Comparison of ENCODE assay signal across 1 cellular context in the genomic region with DNA sequence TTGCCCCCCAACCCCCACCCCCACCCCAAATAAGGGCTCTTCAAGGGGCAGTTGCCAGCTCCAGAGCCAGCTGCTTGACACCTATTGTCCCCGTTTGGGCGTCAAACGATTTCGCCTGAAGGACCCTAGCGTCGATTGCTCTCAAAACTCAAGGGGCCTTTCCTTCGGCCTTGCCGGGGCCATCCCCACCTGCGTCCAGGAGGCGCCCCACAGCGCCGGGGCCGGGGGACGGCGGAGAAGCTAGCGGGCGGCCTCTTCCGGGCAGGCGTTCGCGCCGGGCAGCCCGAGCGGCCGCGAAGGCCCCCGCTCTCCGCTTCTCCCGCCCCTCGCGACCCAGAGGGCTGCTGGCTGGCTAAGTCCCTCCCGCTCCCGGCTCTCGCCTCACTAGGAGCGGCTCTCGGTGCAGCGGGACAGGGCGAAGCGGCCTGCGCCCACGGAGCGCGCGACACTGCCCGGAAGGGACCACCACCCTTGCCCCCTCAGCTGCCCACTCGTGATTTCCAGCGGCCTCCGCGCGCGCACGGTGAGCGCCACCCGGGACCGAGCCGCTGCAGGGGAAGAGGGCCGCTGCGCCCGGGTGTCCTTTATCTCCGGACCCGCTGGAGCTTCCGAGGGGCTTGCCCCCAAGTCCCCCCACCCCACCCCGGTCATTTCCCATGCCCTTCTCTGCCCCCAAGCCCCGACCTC.
A peak's percentile ranks its signal among the peaks of the same experiment; 100 is the strongest.
TF ChIP-seq lines count a peak whose summit lies in the region.

A gene with protein sequence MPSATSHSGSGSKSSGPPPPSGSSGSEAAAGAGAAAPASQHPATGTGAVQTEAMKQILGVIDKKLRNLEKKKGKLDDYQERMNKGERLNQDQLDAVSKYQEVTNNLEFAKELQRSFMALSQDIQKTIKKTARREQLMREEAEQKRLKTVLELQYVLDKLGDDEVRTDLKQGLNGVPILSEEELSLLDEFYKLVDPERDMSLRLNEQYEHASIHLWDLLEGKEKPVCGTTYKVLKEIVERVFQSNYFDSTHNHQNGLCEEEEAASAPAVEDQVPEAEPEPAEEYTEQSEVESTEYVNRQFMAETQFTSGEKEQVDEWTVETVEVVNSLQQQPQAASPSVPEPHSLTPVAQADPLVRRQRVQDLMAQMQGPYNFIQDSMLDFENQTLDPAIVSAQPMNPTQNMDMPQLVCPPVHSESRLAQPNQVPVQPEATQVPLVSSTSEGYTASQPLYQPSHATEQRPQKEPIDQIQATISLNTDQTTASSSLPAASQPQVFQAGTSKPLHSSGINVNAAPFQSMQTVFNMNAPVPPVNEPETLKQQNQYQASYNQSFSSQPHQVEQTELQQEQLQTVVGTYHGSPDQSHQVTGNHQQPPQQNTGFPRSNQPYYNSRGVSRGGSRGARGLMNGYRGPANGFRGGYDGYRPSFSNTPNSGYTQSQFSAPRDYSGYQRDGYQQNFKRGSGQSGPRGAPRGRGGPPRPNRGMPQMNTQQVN (plus strand): TSS at position 383 of the 687 bp plus-strand sequence. CDS start 690 bp downstream, outside the sequence.

TF ChIP-seq in K562, 482 proteins besides CTCF, POLR2A, EP300 and RAD21 (continued from another document and continues in another):
- TF ChIP-seq, protein P1, sequence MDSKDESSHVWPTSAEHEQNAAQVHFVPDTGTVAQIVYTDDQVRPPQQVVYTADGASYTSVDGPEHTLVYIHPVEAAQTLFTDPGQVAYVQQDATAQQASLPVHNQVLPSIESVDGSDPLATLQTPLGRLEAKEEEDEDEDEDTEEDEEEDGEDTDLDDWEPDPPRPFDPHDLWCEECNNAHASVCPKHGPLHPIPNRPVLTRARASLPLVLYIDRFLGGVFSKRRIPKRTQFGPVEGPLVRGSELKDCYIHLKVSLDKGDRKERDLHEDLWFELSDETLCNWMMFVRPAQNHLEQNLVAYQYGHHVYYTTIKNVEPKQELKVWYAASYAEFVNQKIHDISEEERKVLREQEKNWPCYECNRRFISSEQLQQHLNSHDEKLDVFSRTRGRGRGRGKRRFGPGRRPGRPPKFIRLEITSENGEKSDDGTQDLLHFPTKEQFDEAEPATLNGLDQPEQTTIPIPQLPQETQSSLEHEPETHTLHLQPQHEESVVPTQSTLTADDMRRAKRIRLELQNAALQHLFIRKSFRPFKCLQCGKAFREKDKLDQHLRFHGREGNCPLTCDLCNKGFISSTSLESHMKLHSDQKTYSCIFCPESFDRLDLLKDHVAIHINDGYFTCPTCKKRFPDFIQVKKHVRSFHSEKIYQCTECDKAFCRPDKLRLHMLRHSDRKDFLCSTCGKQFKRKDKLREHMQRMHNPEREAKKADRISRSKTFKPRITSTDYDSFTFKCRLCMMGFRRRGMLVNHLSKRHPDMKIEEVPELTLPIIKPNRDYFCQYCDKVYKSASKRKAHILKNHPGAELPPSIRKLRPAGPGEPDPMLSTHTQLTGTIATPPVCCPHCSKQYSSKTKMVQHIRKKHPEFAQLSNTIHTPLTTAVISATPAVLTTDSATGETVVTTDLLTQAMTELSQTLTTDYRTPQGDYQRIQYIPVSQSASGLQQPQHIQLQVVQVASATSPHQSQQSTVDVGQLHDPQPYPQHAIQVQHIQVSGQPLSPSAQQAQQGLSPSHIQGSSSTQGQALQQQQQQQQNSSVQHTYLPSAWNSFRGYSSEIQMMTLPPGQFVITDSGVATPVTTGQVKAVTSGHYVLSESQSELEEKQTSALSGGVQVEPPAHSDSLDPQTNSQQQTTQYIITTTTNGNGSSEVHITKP (IDR thresholded peaks at IDR 0.05; ENCODE audit: partially characterized antibody) = peak; percentile 57
- no peak for TF ChIP-seq CEBPG (CRISPR knock-in tag; IDR thresholded peaks at IDR 0.05)
- TF ChIP-seq CEBPG (tag; conservative IDR thresholded peaks at IDR 0.05 in 1 of 2, IDR thresholded peaks at IDR 0.05 in 1 of 2) = no peak
- no peak for TF ChIP-seq ZZZ3 (IDR thresholded peaks at IDR 0.05)
- TF ChIP-seq, protein P2, sequence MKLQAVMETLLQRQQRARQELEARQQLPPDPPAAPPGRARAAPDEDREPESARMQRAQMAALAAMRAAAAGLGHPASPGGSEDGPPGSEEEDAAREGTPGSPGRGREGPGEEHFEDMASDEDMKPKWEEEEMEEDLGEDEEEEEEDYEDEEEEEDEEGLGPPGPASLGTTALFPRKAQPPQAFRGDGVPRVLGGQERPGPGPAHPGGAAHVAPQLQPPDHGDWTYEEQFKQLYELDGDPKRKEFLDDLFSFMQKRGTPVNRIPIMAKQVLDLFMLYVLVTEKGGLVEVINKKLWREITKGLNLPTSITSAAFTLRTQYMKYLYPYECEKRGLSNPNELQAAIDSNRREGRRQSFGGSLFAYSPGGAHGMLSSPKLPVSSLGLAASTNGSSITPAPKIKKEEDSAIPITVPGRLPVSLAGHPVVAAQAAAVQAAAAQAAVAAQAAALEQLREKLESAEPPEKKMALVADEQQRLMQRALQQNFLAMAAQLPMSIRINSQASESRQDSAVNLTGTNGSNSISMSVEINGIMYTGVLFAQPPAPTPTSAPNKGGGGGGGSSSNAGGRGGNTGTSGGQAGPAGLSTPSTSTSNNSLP (IDR thresholded peaks at IDR 0.05; ENCODE audit: borderline replicate concordance, low read depth, low read length) = no peak
- no peak for TF ChIP-seq ILK (tag; IDR thresholded peaks at IDR 0.05; ENCODE audit: borderline replicate concordance, low read depth)
- no peak for TF ChIP-seq CBX5 (IDR thresholded peaks at IDR 0.05; ENCODE audit: borderline replicate concordance, low read depth)
- no peak for TF ChIP-seq SMAD2 (IDR thresholded peaks at IDR 0.05; ENCODE audit: low read depth, low read length)
- TF ChIP-seq, protein P3, sequence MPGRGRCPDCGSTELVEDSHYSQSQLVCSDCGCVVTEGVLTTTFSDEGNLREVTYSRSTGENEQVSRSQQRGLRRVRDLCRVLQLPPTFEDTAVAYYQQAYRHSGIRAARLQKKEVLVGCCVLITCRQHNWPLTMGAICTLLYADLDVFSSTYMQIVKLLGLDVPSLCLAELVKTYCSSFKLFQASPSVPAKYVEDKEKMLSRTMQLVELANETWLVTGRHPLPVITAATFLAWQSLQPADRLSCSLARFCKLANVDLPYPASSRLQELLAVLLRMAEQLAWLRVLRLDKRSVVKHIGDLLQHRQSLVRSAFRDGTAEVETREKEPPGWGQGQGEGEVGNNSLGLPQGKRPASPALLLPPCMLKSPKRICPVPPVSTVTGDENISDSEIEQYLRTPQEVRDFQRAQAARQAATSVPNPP (IDR thresholded peaks at IDR 0.05; ENCODE audit: borderline replicate concordance, insufficient read depth, insufficient read length) = no peak
- no peak for TF ChIP-seq ZNF347 (CRISPR knock-in tag; IDR thresholded peaks at IDR 0.05; ENCODE audit: low read depth)
- TF ChIP-seq RHOXF2B (CRISPR knock-in tag; conservative IDR thresholded peaks at IDR 0.05) = no peak
- TF ChIP-seq SRSF7 (optimal IDR thresholded peaks at IDR 0.05; ENCODE audit: low read depth, low read length) = no peak
- TF ChIP-seq HDAC6 (IDR thresholded peaks at IDR 0.05; ENCODE audit: low read depth, low read length) = 0 out of 2 replicates have a peak, but pooled peaks have one; percentile 56
- peak; percentile 6; the same call in 1 of the 2 replicates for TF ChIP-seq NFRKB (IDR thresholded peaks at IDR 0.05; ENCODE audit: low read depth)
- TF ChIP-seq SNRNP70 (optimal IDR thresholded peaks at IDR 0.05; ENCODE audit: low read depth, low read length) = no peak
- no peak for TF ChIP-seq ZNF384 (IDR thresholded peaks at IDR 0.05; ENCODE audit: low read depth, low read length)
- no peak for TF ChIP-seq ZSCAN29 (IDR thresholded peaks at IDR 0.05)
- TF ChIP-seq, protein P4, sequence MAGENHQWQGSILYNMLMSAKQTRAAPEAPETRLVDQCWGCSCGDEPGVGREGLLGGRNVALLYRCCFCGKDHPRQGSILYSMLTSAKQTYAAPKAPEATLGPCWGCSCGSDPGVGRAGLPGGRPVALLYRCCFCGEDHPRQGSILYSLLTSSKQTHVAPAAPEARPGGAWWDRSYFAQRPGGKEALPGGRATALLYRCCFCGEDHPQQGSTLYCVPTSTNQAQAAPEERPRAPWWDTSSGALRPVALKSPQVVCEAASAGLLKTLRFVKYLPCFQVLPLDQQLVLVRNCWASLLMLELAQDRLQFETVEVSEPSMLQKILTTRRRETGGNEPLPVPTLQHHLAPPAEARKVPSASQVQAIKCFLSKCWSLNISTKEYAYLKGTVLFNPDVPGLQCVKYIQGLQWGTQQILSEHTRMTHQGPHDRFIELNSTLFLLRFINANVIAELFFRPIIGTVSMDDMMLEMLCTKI (IDR thresholded peaks at IDR 0.05; ENCODE audit: partially characterized antibody) = no peak
- TF ChIP-seq, protein P5, sequence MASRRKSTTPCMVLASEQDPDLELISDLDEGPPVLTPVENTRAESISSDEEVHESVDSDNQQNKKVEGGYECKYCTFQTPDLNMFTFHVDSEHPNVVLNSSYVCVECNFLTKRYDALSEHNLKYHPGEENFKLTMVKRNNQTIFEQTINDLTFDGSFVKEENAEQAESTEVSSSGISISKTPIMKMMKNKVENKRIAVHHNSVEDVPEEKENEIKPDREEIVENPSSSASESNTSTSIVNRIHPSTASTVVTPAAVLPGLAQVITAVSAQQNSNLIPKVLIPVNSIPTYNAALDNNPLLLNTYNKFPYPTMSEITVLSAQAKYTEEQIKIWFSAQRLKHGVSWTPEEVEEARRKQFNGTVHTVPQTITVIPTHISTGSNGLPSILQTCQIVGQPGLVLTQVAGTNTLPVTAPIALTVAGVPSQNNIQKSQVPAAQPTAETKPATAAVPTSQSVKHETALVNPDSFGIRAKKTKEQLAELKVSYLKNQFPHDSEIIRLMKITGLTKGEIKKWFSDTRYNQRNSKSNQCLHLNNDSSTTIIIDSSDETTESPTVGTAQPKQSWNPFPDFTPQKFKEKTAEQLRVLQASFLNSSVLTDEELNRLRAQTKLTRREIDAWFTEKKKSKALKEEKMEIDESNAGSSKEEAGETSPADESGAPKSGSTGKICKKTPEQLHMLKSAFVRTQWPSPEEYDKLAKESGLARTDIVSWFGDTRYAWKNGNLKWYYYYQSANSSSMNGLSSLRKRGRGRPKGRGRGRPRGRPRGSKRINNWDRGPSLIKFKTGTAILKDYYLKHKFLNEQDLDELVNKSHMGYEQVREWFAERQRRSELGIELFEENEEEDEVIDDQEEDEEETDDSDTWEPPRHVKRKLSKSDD (conservative IDR thresholded peaks at IDR 0.05; ENCODE audit: low read length) = no peak
- TF ChIP-seq ZNF830 (CRISPR knock-in tag; IDR thresholded peaks at IDR 0.05) = peak; percentile 68; the same call in 1 of the 2 replicates
- TF ChIP-seq CBFB (CRISPR knock-in tag; IDR thresholded peaks at IDR 0.05) = no peak; the same call in 1 of the 2 replicates
- 0 out of 2 replicates have a peak, but pooled peaks have one; percentile 26 for TF ChIP-seq ZNF134 (CRISPR knock-in tag; conservative IDR thresholded peaks at IDR 0.05)
- TF ChIP-seq ZFPM2 (CRISPR knock-in tag; IDR thresholded peaks at IDR 0.05) = no peak
- TF ChIP-seq, protein P6, sequence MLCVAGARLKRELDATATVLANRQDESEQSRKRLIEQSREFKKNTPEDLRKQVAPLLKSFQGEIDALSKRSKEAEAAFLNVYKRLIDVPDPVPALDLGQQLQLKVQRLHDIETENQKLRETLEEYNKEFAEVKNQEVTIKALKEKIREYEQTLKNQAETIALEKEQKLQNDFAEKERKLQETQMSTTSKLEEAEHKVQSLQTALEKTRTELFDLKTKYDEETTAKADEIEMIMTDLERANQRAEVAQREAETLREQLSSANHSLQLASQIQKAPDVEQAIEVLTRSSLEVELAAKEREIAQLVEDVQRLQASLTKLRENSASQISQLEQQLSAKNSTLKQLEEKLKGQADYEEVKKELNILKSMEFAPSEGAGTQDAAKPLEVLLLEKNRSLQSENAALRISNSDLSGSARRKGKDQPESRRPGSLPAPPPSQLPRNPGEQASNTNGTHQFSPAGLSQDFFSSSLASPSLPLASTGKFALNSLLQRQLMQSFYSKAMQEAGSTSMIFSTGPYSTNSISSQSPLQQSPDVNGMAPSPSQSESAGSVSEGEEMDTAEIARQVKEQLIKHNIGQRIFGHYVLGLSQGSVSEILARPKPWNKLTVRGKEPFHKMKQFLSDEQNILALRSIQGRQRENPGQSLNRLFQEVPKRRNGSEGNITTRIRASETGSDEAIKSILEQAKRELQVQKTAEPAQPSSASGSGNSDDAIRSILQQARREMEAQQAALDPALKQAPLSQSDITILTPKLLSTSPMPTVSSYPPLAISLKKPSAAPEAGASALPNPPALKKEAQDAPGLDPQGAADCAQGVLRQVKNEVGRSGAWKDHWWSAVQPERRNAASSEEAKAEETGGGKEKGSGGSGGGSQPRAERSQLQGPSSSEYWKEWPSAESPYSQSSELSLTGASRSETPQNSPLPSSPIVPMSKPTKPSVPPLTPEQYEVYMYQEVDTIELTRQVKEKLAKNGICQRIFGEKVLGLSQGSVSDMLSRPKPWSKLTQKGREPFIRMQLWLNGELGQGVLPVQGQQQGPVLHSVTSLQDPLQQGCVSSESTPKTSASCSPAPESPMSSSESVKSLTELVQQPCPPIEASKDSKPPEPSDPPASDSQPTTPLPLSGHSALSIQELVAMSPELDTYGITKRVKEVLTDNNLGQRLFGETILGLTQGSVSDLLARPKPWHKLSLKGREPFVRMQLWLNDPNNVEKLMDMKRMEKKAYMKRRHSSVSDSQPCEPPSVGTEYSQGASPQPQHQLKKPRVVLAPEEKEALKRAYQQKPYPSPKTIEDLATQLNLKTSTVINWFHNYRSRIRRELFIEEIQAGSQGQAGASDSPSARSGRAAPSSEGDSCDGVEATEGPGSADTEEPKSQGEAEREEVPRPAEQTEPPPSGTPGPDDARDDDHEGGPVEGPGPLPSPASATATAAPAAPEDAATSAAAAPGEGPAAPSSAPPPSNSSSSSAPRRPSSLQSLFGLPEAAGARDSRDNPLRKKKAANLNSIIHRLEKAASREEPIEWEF (CRISPR knock-in tag; IDR thresholded peaks at IDR 0.05) = no peak
- no peak for TF ChIP-seq ZNF146 (CRISPR knock-in tag; IDR thresholded peaks at IDR 0.05; ENCODE audit: unreplicated experiment)
- no peak for TF ChIP-seq SMARCA5 (IDR thresholded peaks at IDR 0.05)
- TF ChIP-seq ZNF224 (CRISPR knock-in tag; IDR thresholded peaks at IDR 0.05) = 0 out of 2 replicates have a peak, but pooled peaks have one; percentile 54
- TF ChIP-seq, protein P7, sequence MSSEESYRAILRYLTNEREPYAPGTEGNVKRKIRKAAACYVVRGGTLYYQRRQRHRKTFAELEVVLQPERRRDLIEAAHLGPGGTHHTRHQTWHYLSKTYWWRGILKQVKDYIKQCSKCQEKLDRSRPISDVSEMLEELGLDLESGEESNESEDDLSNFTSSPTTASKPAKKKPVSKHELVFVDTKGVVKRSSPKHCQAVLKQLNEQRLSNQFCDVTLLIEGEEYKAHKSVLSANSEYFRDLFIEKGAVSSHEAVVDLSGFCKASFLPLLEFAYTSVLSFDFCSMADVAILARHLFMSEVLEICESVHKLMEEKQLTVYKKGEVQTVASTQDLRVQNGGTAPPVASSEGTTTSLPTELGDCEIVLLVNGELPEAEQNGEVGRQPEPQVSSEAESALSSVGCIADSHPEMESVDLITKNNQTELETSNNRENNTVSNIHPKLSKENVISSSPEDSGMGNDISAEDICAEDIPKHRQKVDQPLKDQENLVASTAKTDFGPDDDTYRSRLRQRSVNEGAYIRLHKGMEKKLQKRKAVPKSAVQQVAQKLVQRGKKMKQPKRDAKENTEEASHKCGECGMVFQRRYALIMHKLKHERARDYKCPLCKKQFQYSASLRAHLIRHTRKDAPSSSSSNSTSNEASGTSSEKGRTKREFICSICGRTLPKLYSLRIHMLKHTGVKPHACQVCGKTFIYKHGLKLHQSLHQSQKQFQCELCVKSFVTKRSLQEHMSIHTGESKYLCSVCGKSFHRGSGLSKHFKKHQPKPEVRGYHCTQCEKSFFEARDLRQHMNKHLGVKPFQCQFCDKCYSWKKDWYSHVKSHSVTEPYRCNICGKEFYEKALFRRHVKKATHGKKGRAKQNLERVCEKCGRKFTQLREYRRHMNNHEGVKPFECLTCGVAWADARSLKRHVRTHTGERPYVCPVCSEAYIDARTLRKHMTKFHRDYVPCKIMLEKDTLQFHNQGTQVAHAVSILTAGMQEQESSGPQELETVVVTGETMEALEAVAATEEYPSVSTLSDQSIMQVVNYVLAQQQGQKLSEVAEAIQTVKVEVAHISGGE (CRISPR knock-in tag; IDR thresholded peaks at IDR 0.05) = no peak
- TF ChIP-seq TCF3 (CRISPR knock-in tag; IDR thresholded peaks at IDR 0.05) = no peak
